In the genomic region with DNA sequence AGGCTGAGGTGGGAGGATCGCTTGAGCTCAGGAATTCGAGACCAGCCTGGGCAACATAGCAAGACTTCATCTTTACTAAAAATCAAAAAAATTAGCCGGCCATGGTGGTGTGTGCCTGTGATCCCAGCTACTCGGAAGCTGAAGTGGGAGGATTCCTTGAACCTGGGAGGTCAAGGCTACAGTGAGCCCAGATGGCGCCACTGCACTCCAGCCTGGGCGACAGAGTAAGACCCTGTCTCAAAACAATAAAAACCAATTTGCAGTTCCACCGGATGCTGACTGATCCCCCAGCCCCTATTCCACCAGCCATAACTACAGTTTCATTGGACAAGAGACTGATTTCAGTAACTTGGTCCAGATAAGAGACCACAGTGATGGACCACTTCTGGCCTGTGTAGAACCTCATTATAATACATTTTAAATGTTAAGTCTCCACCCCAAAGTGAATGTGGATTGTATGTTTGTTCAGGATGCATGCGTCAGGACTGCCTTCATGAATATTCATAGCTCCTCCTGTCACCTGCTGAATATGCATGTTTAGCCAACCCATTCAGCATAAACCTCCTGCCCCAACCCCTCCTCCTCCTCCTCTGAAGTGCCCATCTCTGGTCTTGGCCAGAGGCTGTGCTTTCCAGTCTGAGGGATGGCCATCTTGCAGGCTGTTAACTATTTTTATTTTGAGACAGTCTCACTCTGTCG, we compare ENCODE assay signal across 9 cellular contexts. TPM values are rescaled to one million over a fixed set of nuclear protein-coding genes. Genes with fewer than 3 reads are reported as not detected.
A peak's percentile ranks its signal among the peaks of the same experiment; 100 is the strongest.
DNase-seq lines count a peak whose midpoint lies in the region; ATAC-seq and TF ChIP-seq lines count a peak whose summit lies in the region.
"Had no signal": no experiment of that assay in that cellular context is flagged by ENCODE, and none has a peak within 500 bp of the region (broad histone marks: within the 10 kb centered on the region; RNA-seq: fewer than 3 reads in every experiment).

No MANE protein-coding gene starts in this region.

- peak overlapping the region; percentile 85 for H3K27ac ChIP-seq in OCI-LY7 (ENCODE audit: low read depth, low read length, poor library complexity, severe bottlenecking)
- H3K27ac ChIP-seq in transverse colon, result peak overlapping the region; percentile 98 to 100 (median 99)

- no peaks in the 10 kb centered on the region for H3K9me2 ChIP-seq in OCI-LY7 (ENCODE audit: insufficient read depth, low read length)

- no peaks in the 10 kb centered on the region for H3K27me3 ChIP-seq in transverse colon

- peaks cover 62% of the 10 kb centered on the region for H3K4me1 Mint-ChIP-seq in activated naive CD4-positive, alpha-beta T cell treated with anti-CD3 and anti-CD28 coated beads for 36 hours (ENCODE audit: low read depth)

- H3K4me2 ChIP-seq in OCI-LY7 (ENCODE audit: low read length), result peak overlapping the region; percentile 91

- peak overlapping the region; percentile 86 for H3K4me3 ChIP-seq in OCI-LY7 (ENCODE audit: low read depth, low read length, poor library complexity, severe bottlenecking)
- no peak overlapping the region for H3K4me3 ChIP-seq in transverse colon

- POLR2A ChIA-PET in OCI-LY7 (lab: Charles Lee), result interaction anchor here (0.6 to 1.5 kb wide), 5 partner anchors 9 to 151 kb away, joined by 3 to 5 read pairs (median 3); partner anchors contain the start of gene LETM1

- TF ChIP-seq POLR2A in transverse colon (IDR thresholded peaks at IDR 0.05), result no peak

- TF ChIP-seq CTCF in OCI-LY7 (conservative IDR thresholded peaks at IDR 0.05; ENCODE audit: low read length), result peak; percentile 57
- TF ChIP-seq CTCF in transverse colon (IDR thresholded peaks at IDR 0.05), result no peak
- no peak for TF ChIP-seq CTCF in GM13976 (IDR thresholded peaks at IDR 0.05; ENCODE audit: borderline replicate concordance, control extremely low read depth, extremely low read depth, insufficient read depth, missing control alignments)

- H4K20me1 ChIP-seq in OCI-LY7 (ENCODE audit: insufficient read depth, low read length), result peaks cover 31% of the 10 kb centered on the region

- peaks cover 48% of the 10 kb centered on the region for H3K36me3 Mint-ChIP-seq in activated naive CD4-positive, alpha-beta T cell treated with anti-CD3 and anti-CD28 coated beads for 36 hours (ENCODE audit: low read depth)

- peak overlapping the region; percentile 94 for H3K27ac Mint-ChIP-seq in activated naive CD4-positive, alpha-beta T cell treated with anti-CD3 and anti-CD28 coated beads for 36 hours

- intact Hi-C loops in activated naive CD4-positive, alpha-beta T cell treated with anti-CD3 and anti-CD28 coated beads for 36 hours (cut with micrococcal nuclease), result loop anchor here (5.0 kb wide), 2 partner anchors 132 to 528 kb away; partner anchors contain the start of genes HAUS3 and POLN
- intact Hi-C loops in OCI-LY7 (cut with micrococcal nuclease; ENCODE audit: unreplicated experiment) (loop anchor here (5.0 to 10.0 kb wide), 3 partner anchors 132 to 1040 kb away; partner anchors contain the start of genes ATP5ME, MYL5 and RNF4), transverse colon (cut with DNase I; ENCODE audit: low total_unique reads) (no loop called here)

- H3K4me3 Mint-ChIP-seq in activated naive CD4-positive, alpha-beta T cell treated with anti-CD3 and anti-CD28 coated beads for 36 hours, result peak overlapping the region; percentile 98

- H3K79me2 ChIP-seq in OCI-LY7 (ENCODE audit: insufficient read depth, low read depth, low read length), result peaks cover 68% of the 10 kb centered on the region

- H3K27me3 Mint-ChIP-seq in activated naive CD4-positive, alpha-beta T cell treated with anti-CD3 and anti-CD28 coated beads for 36 hours (ENCODE audit: low read depth), result no peaks in the 10 kb centered on the region

- no peak overlapping the region for H2AFZ ChIP-seq in OCI-LY7 (ENCODE audit: low read length)

- no peak for TF ChIP-seq EP300 in transverse colon (IDR thresholded peaks at IDR 0.05; ENCODE audit: low read depth)

- 38 to 52% methylated on average over 3 to 9 of the region's 9 CpGs for WGBS in transverse colon (ENCODE audit: low coverage in 1 of 2), 2 donors

- H3K4me1 ChIP-seq in OCI-LY7 (ENCODE audit: insufficient read depth, low read length, poor library complexity, severe bottlenecking) (peaks cover 68% of the 10 kb centered on the region), transverse colon (peaks cover 19 to 56% (median 42%) of the 10 kb centered on the region in 4 donors)

- CTCF ChIA-PET in activated naive CD4-positive, alpha-beta T cell treated with anti-CD3 and anti-CD28 coated beads for 36 hours (lab: Charles Lee), result interaction anchor here (1.0 to 7.3 kb wide), 3 partner anchors 10 to 20 kb away, joined by 3 to 77 read pairs (median 6); no protein-coding TSS in a partner anchor
- CTCF ChIA-PET in OCI-LY7 (lab: Charles Lee; ENCODE audit: unreplicated experiment), result interaction anchor here (0.5 kb wide), 1 partner anchor 20 kb away, joined by 3 read pairs; no protein-coding TSS in a partner anchor

- in situ Hi-C loops in transverse colon (cut with MboI; ENCODE audit: low pct_ligation_motif_present in 1 of 4, low pct_unique_long_range_greater_than_20kb in 1 of 4, low sequenced_read_pairs in 3 of 4), result no loop called here
- in situ Hi-C loops in GM13976 (cut with MboI; ENCODE audit: low sequenced_read_pairs, unreplicated experiment), result no loop called here

- no peaks in the 10 kb centered on the region for H3K9me3 ChIP-seq in OCI-LY7 (ENCODE audit: low read length)
- no peaks in the 10 kb centered on the region for H3K9me3 ChIP-seq in transverse colon

- H3K9me3 Mint-ChIP-seq in activated naive CD4-positive, alpha-beta T cell treated with anti-CD3 and anti-CD28 coated beads for 36 hours, result no peaks in the 10 kb centered on the region

- no peak for ATAC-seq in HG02588 (IDR thresholded peaks at IDR 0.05; ENCODE audit: unreplicated experiment)
- no peak for ATAC-seq in HG03280 (IDR thresholded peaks at IDR 0.05; ENCODE audit: unreplicated experiment)

- peaks cover 83% of the 10 kb centered on the region for H3K36me3 ChIP-seq in OCI-LY7 (ENCODE audit: insufficient read depth, low read length)
- peaks cover 0 to 9% (median 0%) of the 10 kb centered on the region in 4 donors for H3K36me3 ChIP-seq in transverse colon

- no peak for DNase-seq in activated naive CD4-positive, alpha-beta T cell treated with anti-CD3 and anti-CD28 coated beads for 36 hours
- DNase-seq in activated naive CD4-positive, alpha-beta T cell (lab: John Stamatoyannopoulos, UW), result no peak
- peak; percentile 77 for DNase-seq in OCI-LY7 (ENCODE audit: low spot score)
- peak; percentile 59 for DNase-seq in cerebellar cortex (ENCODE audit: low spot score)
- no peak for DNase-seq in transverse colon
- no peak for DNase-seq in GM13976 (ENCODE audit: low spot score)
- DNase-seq: activated CD4-positive, alpha-beta T cell treated with anti-CD3 and anti-CD28 coated beads, Interleukin-2, amount 50 U/mL, for 4 hours had no signal

- BruUV-seq in OCI-LY7 (replicated peaks; lab: Mats Ljungman, UMichigan), result no TSS peak

RNA-seq across cellular contexts. Expression of gene SLBP, which starts 2.3 kb away (rescaled TPM):
- total RNA-seq in activated naive CD4-positive, alpha-beta T cell treated with anti-CD3 and anti-CD28 coated beads for 36 hours, result 10 to 100 TPM; 75.4 to 77.1 TPM
- 191 and 196 TPM in 2 replicates for total RNA-seq in OCI-LY7 (2014; rRNA removed; shearing (Covaris generic))
- total RNA-seq in OCI-LY7 (2022) (159 and 161 TPM in 2 replicates), transverse colon (10 to 100 TPM in 3 of 4 donors, 1 to 10 TPM in 1; 7.6 to 47.5 (median 31.6) TPM)

RNA-seq across cellular contexts. Expression of gene TMEM129, which starts 6.7 kb away (rescaled TPM):
- 10 to 100 TPM; 19.0 to 19.8 TPM for total RNA-seq in activated naive CD4-positive, alpha-beta T cell treated with anti-CD3 and anti-CD28 coated beads for 36 hours
- total RNA-seq in OCI-LY7 (2014; rRNA removed; shearing (Covaris generic)), result 35.1 and 44.0 TPM in 2 replicates
- 34.2 and 39.2 TPM in 2 replicates for total RNA-seq in OCI-LY7 (2022)
- total RNA-seq in transverse colon, result 100 to 1,000 TPM in 1 of 4 donors, 10 to 100 TPM in 3; 66.1 to 116 (median 86.6) TPM

RNA-seq across cellular contexts. Expression of gene TACC3, which starts 6.9 kb away (rescaled TPM):
- 100 to 1,000 TPM; 246 to 264 TPM for total RNA-seq in activated naive CD4-positive, alpha-beta T cell treated with anti-CD3 and anti-CD28 coated beads for 36 hours
- 100 and 130 TPM in 2 replicates for total RNA-seq in OCI-LY7 (2014; rRNA removed; shearing (Covaris generic))
- total RNA-seq in OCI-LY7 (2022) (257 and 272 TPM in 2 replicates), transverse colon (100 to 1,000 TPM in 1 of 4 donors, 10 to 100 TPM in 1, 1 to 10 TPM in 2; 5.9 to 175 (median 23.1) TPM)

RNA-seq across cellular contexts. Expression of gene FAM53A, which starts 30.3 kb away (rescaled TPM):
- 1 to 10 TPM; 2.6 to 3.0 TPM for total RNA-seq in activated naive CD4-positive, alpha-beta T cell treated with anti-CD3 and anti-CD28 coated beads for 36 hours
- 0.98 and 1.4 TPM in 2 replicates for total RNA-seq in OCI-LY7 (2014; rRNA removed; shearing (Covaris generic))
- 1.5 and 1.8 TPM in 2 replicates for total RNA-seq in OCI-LY7 (2022)
- total RNA-seq in transverse colon, result 10 to 100 TPM in 1 of 4 donors, 1 to 10 TPM in 3; 1.4 to 32.9 (median 2.7) TPM

Comparison
In these comparisons a context has a peak if more than half of its experiments do, and no peak if none do; other contexts are left out.
1. DNase-seq: peak in OCI-LY7 (single experiment) and cerebellar cortex (single experiment); none in activated naive CD4-positive, alpha-beta T cell treated with anti-CD3 and anti-CD28 coated beads for 36 hours (single experiment), activated naive CD4-positive, alpha-beta T cell (0 of 4), transverse colon (single experiment) and GM13976 (single experiment).